10 cellular contexts compared by ENCODE assay signal in genomic region chr5:181105091-181106025, GRCh38. TPM values are rescaled to one million over a fixed set of nuclear protein-coding genes. Genes with fewer than 3 reads are reported as not detected.
"Had no signal": no experiment of that assay in that cellular context is flagged by ENCODE, and none has a peak within 500 bp of the region (broad histone marks: within the 10 kb centered on the region; RNA-seq: fewer than 3 reads in every experiment).

No MANE protein-coding gene starts in this region.

RNA-seq across cellular contexts. Expression of gene OR2V1, which starts 25.6 kb away (rescaled TPM):
- total RNA-seq: activated naive CD8-positive, alpha-beta T cell treated with anti-CD3 and anti-CD28 coated beads, Interleukin-2, amount 10 ng/mL, durations not matched to agents 7 days and 5 days; activated T-cell treated with anti-CD3 and anti-CD28 coated beads, Interleukin-2, amount 50 U/mL, for 72 hours; dermis blood vessel endothelial cell; hepatocyte; mammary epithelial cell; mononuclear cell; naive thymus-derived CD8-positive, alpha-beta T cell; posterior vena cava; right atrium auricular region had no signal
- polyA plus RNA-seq: esophagus; hepatocyte; mammary epithelial cell; naive thymus-derived CD8-positive, alpha-beta T cell had no signal

RNA-seq across cellular contexts. Expression of gene OR2V2, which starts 42.0 kb away (rescaled TPM):
- total RNA-seq: activated naive CD8-positive, alpha-beta T cell treated with anti-CD3 and anti-CD28 coated beads, Interleukin-2, amount 10 ng/mL, durations not matched to agents 7 days and 5 days; activated T-cell treated with anti-CD3 and anti-CD28 coated beads, Interleukin-2, amount 50 U/mL, for 72 hours; dermis blood vessel endothelial cell; hepatocyte; mammary epithelial cell; mononuclear cell; naive thymus-derived CD8-positive, alpha-beta T cell; posterior vena cava; right atrium auricular region had no signal
- polyA plus RNA-seq: esophagus; hepatocyte; mammary epithelial cell; naive thymus-derived CD8-positive, alpha-beta T cell had no signal
